1 cellular context compared by ENCODE assay signal in the genomic region with DNA sequence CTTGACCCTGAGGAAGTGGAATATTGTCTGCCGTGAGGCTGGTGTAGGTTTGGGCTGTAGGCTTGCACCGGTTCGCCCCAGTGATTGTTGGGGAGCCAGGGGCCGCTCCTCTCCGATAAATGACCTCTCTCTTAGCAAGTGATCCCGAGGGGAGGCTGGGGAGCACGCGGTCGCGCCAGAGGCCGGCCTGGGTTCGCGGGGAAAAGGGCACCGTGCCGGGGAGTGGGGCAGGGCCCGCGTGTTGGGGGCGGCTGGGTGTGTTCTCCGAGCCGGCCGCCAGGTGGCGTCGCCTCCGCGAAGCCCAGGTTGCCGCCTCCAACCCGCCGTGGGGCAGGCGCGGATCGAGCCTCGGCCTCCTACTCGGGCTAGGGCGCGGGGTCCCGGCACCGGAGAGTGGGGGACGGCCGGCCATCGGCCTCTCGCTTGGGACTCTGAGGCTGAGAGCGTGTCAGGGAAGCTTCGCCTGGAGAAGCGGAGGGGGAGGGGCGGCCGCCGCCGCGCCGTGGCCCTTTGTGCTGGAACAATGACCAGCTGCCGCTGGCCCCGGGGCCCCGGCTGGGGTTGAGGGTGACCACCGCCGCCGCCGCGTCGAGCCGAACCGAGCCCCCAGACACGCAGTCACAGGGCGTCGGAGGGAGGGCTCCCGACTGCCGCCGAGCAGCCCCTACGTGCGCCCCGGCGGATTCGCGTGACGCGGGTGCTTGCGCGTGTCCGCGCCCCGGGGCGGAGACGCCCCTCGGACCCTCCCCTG.
TF ChIP-seq lines count a peak whose summit lies in the region.

No MANE protein-coding gene starts in this region.

TF ChIP-seq in K562, 482 proteins besides CTCF, POLR2A, EP300 and RAD21 (continued from another document and continues in another):
- no peak for TF ChIP-seq ZNF398 (CRISPR knock-in tag; IDR thresholded peaks at IDR 0.05)
- no peak for TF ChIP-seq CREB3 (tag; conservative IDR thresholded peaks at IDR 0.05; ENCODE audit: low read depth)
- no peak for TF ChIP-seq SMARCE1 (IDR thresholded peaks at IDR 0.05)
- TF ChIP-seq RHOXF2B (CRISPR knock-in tag; conservative IDR thresholded peaks at IDR 0.05), result no peak
- no peak for TF ChIP-seq XRCC4 (IDR thresholded peaks at IDR 0.05; ENCODE audit: extremely low read depth, insufficient read depth, insufficient read length)
- peak; percentile 36; the same call in 1 of the 2 replicates for TF ChIP-seq CREB3L1 (IDR thresholded peaks at IDR 0.05; ENCODE audit: borderline replicate concordance, low read depth)
- TF ChIP-seq PYGO2 (tag; IDR thresholded peaks at IDR 0.05), result no peak
- TF ChIP-seq SRSF1 (IDR thresholded peaks at IDR 0.05; ENCODE audit: low read depth, low read length), result no peak
- no peak for TF ChIP-seq KAT2B (IDR thresholded peaks at IDR 0.05; ENCODE audit: low read depth, low read length)
- no peak for TF ChIP-seq HMG20A (CRISPR knock-in tag; conservative IDR thresholded peaks at IDR 0.05)
- TF ChIP-seq HOMEZ (CRISPR knock-in tag; IDR thresholded peaks at IDR 0.05), result no peak
- TF ChIP-seq, protein P1, sequence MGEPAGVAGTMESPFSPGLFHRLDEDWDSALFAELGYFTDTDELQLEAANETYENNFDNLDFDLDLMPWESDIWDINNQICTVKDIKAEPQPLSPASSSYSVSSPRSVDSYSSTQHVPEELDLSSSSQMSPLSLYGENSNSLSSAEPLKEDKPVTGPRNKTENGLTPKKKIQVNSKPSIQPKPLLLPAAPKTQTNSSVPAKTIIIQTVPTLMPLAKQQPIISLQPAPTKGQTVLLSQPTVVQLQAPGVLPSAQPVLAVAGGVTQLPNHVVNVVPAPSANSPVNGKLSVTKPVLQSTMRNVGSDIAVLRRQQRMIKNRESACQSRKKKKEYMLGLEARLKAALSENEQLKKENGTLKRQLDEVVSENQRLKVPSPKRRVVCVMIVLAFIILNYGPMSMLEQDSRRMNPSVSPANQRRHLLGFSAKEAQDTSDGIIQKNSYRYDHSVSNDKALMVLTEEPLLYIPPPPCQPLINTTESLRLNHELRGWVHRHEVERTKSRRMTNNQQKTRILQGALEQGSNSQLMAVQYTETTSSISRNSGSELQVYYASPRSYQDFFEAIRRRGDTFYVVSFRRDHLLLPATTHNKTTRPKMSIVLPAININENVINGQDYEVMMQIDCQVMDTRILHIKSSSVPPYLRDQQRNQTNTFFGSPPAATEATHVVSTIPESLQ (CRISPR knock-in tag; IDR thresholded peaks at IDR 0.05), result no peak
- TF ChIP-seq, protein P2, sequence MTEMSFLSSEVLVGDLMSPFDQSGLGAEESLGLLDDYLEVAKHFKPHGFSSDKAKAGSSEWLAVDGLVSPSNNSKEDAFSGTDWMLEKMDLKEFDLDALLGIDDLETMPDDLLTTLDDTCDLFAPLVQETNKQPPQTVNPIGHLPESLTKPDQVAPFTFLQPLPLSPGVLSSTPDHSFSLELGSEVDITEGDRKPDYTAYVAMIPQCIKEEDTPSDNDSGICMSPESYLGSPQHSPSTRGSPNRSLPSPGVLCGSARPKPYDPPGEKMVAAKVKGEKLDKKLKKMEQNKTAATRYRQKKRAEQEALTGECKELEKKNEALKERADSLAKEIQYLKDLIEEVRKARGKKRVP (CRISPR knock-in tag; IDR thresholded peaks at IDR 0.05), result no peak
- TF ChIP-seq YY1 (IDR thresholded peaks at IDR 0.05; ENCODE audit: borderline replicate concordance in 1 of 3, control insufficient read depth in 1 of 3, extremely low read depth in 1 of 3, insufficient read depth in 3 of 3, insufficient read length in 1 of 3, insufficient replicate concordance in 2 of 3, low read depth in 1 of 3, low read length in 2 of 3), result peak in 1 of 3 experiments; percentile 12
- no peak for TF ChIP-seq SMARCA5 (IDR thresholded peaks at IDR 0.05)
- TF ChIP-seq, protein P3, sequence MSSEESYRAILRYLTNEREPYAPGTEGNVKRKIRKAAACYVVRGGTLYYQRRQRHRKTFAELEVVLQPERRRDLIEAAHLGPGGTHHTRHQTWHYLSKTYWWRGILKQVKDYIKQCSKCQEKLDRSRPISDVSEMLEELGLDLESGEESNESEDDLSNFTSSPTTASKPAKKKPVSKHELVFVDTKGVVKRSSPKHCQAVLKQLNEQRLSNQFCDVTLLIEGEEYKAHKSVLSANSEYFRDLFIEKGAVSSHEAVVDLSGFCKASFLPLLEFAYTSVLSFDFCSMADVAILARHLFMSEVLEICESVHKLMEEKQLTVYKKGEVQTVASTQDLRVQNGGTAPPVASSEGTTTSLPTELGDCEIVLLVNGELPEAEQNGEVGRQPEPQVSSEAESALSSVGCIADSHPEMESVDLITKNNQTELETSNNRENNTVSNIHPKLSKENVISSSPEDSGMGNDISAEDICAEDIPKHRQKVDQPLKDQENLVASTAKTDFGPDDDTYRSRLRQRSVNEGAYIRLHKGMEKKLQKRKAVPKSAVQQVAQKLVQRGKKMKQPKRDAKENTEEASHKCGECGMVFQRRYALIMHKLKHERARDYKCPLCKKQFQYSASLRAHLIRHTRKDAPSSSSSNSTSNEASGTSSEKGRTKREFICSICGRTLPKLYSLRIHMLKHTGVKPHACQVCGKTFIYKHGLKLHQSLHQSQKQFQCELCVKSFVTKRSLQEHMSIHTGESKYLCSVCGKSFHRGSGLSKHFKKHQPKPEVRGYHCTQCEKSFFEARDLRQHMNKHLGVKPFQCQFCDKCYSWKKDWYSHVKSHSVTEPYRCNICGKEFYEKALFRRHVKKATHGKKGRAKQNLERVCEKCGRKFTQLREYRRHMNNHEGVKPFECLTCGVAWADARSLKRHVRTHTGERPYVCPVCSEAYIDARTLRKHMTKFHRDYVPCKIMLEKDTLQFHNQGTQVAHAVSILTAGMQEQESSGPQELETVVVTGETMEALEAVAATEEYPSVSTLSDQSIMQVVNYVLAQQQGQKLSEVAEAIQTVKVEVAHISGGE (CRISPR knock-in tag; IDR thresholded peaks at IDR 0.05), result no peak
- no peak for TF ChIP-seq TRIM25 (IDR thresholded peaks at IDR 0.05; ENCODE audit: borderline replicate concordance)
- TF ChIP-seq RBBP5 (IDR thresholded peaks at IDR 0.05; ENCODE audit: borderline replicate concordance, insufficient read depth, low read length, poor library complexity, severe bottlenecking), result peak; percentile 43
- TF ChIP-seq, protein P4, sequence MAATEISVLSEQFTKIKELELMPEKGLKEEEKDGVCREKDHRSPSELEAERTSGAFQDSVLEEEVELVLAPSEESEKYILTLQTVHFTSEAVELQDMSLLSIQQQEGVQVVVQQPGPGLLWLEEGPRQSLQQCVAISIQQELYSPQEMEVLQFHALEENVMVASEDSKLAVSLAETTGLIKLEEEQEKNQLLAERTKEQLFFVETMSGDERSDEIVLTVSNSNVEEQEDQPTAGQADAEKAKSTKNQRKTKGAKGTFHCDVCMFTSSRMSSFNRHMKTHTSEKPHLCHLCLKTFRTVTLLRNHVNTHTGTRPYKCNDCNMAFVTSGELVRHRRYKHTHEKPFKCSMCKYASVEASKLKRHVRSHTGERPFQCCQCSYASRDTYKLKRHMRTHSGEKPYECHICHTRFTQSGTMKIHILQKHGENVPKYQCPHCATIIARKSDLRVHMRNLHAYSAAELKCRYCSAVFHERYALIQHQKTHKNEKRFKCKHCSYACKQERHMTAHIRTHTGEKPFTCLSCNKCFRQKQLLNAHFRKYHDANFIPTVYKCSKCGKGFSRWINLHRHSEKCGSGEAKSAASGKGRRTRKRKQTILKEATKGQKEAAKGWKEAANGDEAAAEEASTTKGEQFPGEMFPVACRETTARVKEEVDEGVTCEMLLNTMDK (IDR thresholded peaks at IDR 0.05; ENCODE audit: borderline replicate concordance, insufficient read depth, low read depth, low read length, poor library complexity, severe bottlenecking), result peak; percentile 70
- no peak for TF ChIP-seq TAF9B (IDR thresholded peaks at IDR 0.05; ENCODE audit: partially characterized antibody)
- no peak for TF ChIP-seq NR0B1 (IDR thresholded peaks at IDR 0.05; ENCODE audit: partially characterized antibody)
- TF ChIP-seq ELF1 (tag; IDR thresholded peaks at IDR 0.05), result no peak
- TF ChIP-seq STAT5B (CRISPR knock-in tag; IDR thresholded peaks at IDR 0.05), result no peak
- TF ChIP-seq TSC22D4 (tag; IDR thresholded peaks at IDR 0.05), result no peak
- no peak for TF ChIP-seq LARP7 (IDR thresholded peaks at IDR 0.05)
- TF ChIP-seq SPI1 (IDR thresholded peaks at IDR 0.05; ENCODE audit: borderline replicate concordance, low read depth, low read length), result no peak
- TF ChIP-seq PTTG1 (tag; IDR thresholded peaks at IDR 0.05; ENCODE audit: low read depth), result no peak
- TF ChIP-seq, protein P5, sequence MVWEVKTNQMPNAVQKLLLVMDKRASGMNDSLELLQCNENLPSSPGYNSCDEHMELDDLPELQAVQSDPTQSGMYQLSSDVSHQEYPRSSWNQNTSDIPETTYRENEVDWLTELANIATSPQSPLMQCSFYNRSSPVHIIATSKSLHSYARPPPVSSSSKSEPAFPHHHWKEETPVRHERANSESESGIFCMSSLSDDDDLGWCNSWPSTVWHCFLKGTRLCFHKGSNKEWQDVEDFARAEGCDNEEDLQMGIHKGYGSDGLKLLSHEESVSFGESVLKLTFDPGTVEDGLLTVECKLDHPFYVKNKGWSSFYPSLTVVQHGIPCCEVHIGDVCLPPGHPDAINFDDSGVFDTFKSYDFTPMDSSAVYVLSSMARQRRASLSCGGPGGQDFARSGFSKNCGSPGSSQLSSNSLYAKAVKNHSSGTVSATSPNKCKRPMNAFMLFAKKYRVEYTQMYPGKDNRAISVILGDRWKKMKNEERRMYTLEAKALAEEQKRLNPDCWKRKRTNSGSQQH (CRISPR knock-in tag; IDR thresholded peaks at IDR 0.05), result no peak
- no peak for TF ChIP-seq YBX1 (IDR thresholded peaks at IDR 0.05)
- TF ChIP-seq CSDE1 (IDR thresholded peaks at IDR 0.05), result no peak
- no peak for TF ChIP-seq RFX5 (IDR thresholded peaks at IDR 0.05; ENCODE audit: low read depth, low read length)
- TF ChIP-seq CCAR2 (IDR thresholded peaks at IDR 0.05; ENCODE audit: low read depth, low read length), result no peak
